16 cellular contexts compared by ENCODE assay signal in the genomic region with DNA sequence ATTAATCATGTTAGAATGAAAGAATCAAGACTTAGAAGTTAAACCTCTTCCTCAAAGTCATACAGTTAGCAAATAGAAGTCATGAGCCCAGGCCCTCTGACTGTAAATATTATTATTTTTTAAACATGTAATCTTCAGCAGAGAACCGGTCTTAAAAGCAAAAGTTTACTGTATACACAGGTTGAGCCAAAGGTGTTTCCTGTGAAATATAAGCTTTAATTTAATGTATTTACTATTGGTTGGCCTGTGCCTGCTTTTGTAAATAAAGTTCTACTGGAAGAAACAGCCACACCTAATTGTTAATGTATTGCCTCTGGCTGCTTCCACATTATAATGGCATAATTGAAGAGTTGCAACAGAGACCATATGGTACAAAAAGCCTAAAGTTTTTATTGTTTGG.
"Had no signal": no experiment of that assay in that cellular context is flagged by ENCODE, and none has a peak within 500 bp of the region (broad histone marks: within the 10 kb centered on the region; RNA-seq: fewer than 3 reads in every experiment).

No MANE protein-coding gene starts in this region.

- H3K4me3 ChIP-seq: body of pancreas, colonic mucosa, gastrocnemius medialis, left ventricle myocardium inferior, tibial nerve, uterus had no signal

- DNase-seq: activated B cell treated with CpG ODN at 0.5 μM for 24 hours; activated CD4-positive, alpha-beta memory T cell treated with anti-CD3 and anti-CD28 coated beads, Interleukin-2, amount 10 ng/mL, durations not matched to agents 7 days and 5 days; activated CD4-positive, alpha-beta T cell treated with anti-CD3 and anti-CD28 coated beads for 48 hours; activated naive CD4-positive, alpha-beta T cell treated with Interleukin-2 at 50 U/mL for 16 hours; activated T-cell treated with anti-CD3 and anti-CD28 coated beads, Interleukin-2, amount 50 U/mL, for 1 hour; body of pancreas; colonic mucosa; gastrocnemius medialis; head of caudate nucleus; left ventricle myocardium inferior; retina; stimulated activated CD4-positive, alpha-beta T cell treated with anti-CD3 and anti-CD28 coated beads, Interleukin-2, amount 100 ng/mL, for 24 hours; stimulated activated naive CD8-positive, alpha-beta T cell treated with anti-CD3 and anti-CD28 coated beads, Interleukin-15, Interleukin-2, amounts not matched to agents 100 U/mL and 50 U/mL, for 24 hours; substantia nigra; uterus had no signal
